ENCODE assay signal across 8 cellular contexts in genomic region chr1:41931578-41931977, GRCh38.
"Had no signal": no experiment of that assay in that cellular context is flagged by ENCODE, and none has a peak within 500 bp of the region (broad histone marks: within the 10 kb centered on the region; RNA-seq: fewer than 3 reads in every experiment).

No MANE protein-coding gene starts in this region.

- DNase-seq: GM23248, GOT3, H7, HFFc6, IMR-90, KG1 had no signal

- H3K9me3 Mint-ChIP-seq: HFFc6 had no signal

- ATAC-seq: HCT116, K562 had no signal

- H3K27ac Mint-ChIP-seq: HFFc6 had no signal

- H3K4me3 Mint-ChIP-seq: HFFc6 had no signal
